In genomic region chr9:504921-505821, GRCh38 we compare ENCODE assay signal across 8 cellular contexts. TPM values are rescaled to one million over a fixed set of nuclear protein-coding genes. Genes with fewer than 3 reads are reported as not detected.
A peak's percentile ranks its signal among the peaks of the same experiment; 100 is the strongest.
DNase-seq lines count a peak whose midpoint lies in the region; ATAC-seq, FAIRE-seq and TF ChIP-seq lines count a peak whose summit lies in the region.

No MANE protein-coding gene starts in this region.

- WGBS in A549 (ENCODE audit: missing lambda C conversion rate) = 23% methylated on average over 23 of the region's 94 CpGs

- peaks cover 6 to 7% of the 10 kb centered on the region in 2 donors for H3K4me1 Mint-ChIP-seq in natural killer cell treated with Interleukin-12 subunit alpha and Interleukin-12 subunit beta and Interleukin-15 and Interleukin-18, amount 100 ng/mL, for 72 hours (ENCODE audit: low read depth in 2 of 2)

- TF ChIP-seq RAD21 in A549 (conservative IDR thresholded peaks at IDR 0.05 in 1 of 2, IDR thresholded peaks at IDR 0.05 in 1 of 2) = no peak

- peaks cover 16% of the 10 kb centered on the region for H3K4me1 ChIP-seq in A549

- CTCF ChIA-PET in A549 (lab: Yijun Ruan, JAX) = interaction anchor here (0.6 to 1.5 kb wide), 15 partner anchors 9 to 321 kb away, joined by 3 to 5 read pairs (median 3); no protein-coding TSS in a partner anchor

- TF ChIP-seq EP300 in A549 (IDR thresholded peaks at IDR 0.05) = no peak

- ATAC-seq in A549 (peak; percentile 62 to 66), GM18907 (IDR thresholded peaks at IDR 0.05; ENCODE audit: unreplicated experiment) (peak; percentile 46), HG03139 (IDR thresholded peaks at IDR 0.05; ENCODE audit: unreplicated experiment) (peak; percentile 19)
- peak; percentile 1 to 43 for ATAC-seq in natural killer cell treated with Interleukin-12 subunit alpha and Interleukin-12 subunit beta and Interleukin-15 and Interleukin-18, amount 100 ng/mL, for 72 hours

- H3K4me3 ChIP-seq in A549 (peak overlapping the region; percentile 73), fibroblast of the aortic adventitia (ENCODE audit: low read depth, low read length) (peak overlapping the region; percentile 64)

- POLR2A ChIA-PET in A549 (lab: Yijun Ruan, JAX) = interaction anchor here (1.0 to 1.4 kb wide), 5 partner anchors 12 to 118 kb away, joined by 3 to 9 read pairs (median 3); no protein-coding TSS in a partner anchor

- H3K9me3 ChIP-seq in A549 = no peaks in the 10 kb centered on the region

- no peak for FAIRE-seq in A549 (lab: Jason Lieb, UNC)

- peak overlapping the region; percentile 91 for H3K4me2 ChIP-seq in A549

- peaks cover 28 to 33% of the 10 kb centered on the region in 2 donors for H3K27me3 Mint-ChIP-seq in natural killer cell treated with Interleukin-12 subunit alpha and Interleukin-12 subunit beta and Interleukin-15 and Interleukin-18, amount 100 ng/mL, for 72 hours

- peak overlapping the region; percentile 42 for H3K4me3 Mint-ChIP-seq in natural killer cell treated with Interleukin-12 subunit alpha and Interleukin-12 subunit beta and Interleukin-15 and Interleukin-18, amount 100 ng/mL, for 72 hours

- no peaks in the 10 kb centered on the region for H3K9me3 Mint-ChIP-seq in natural killer cell treated with Interleukin-12 subunit alpha and Interleukin-12 subunit beta and Interleukin-15 and Interleukin-18, amount 100 ng/mL, for 72 hours

- H3K27ac ChIP-seq in A549 = peak overlapping the region; percentile 86 to 91

- DNase-seq in A549 (ENCODE audit: low read depth in 1 of 2, low spot score in 1 of 2) = peak; percentile 26 to 47
- peak; percentile 63 for DNase-seq in activated CD8-positive, alpha-beta memory T cell treated with anti-CD3 and anti-CD28 coated beads for 24 hours
- DNase-seq in fibroblast of the aortic adventitia (ENCODE audit: low read depth) = no peak
- peak; percentile 60 for DNase-seq in natural killer cell treated with Interleukin-12 subunit alpha and Interleukin-12 subunit beta and Interleukin-15 and Interleukin-18, amount 100 ng/mL, for 72 hours (ENCODE audit: low spot score)
- no peak for DNase-seq in HCEC 1CT
- no peak for DNase-seq in NAMALWA (ENCODE audit: low spot score)

- TF ChIP-seq CTCF in A549 (IDR thresholded peaks at IDR 0.05) (no peak), fibroblast of the aortic adventitia (IDR thresholded peaks at IDR 0.05; ENCODE audit: insufficient read depth, low read length) (no peak)

- H3K27ac Mint-ChIP-seq in natural killer cell treated with Interleukin-12 subunit alpha and Interleukin-12 subunit beta and Interleukin-15 and Interleukin-18, amount 100 ng/mL, for 72 hours = no peak overlapping the region

- peak; percentile 21; the same call in 1 of the 2 replicates for TF ChIP-seq POLR2A in A549 (IDR thresholded peaks at IDR 0.05; ENCODE audit: low read length)

- no peaks in the 10 kb centered on the region for H3K36me3 Mint-ChIP-seq in natural killer cell treated with Interleukin-12 subunit alpha and Interleukin-12 subunit beta and Interleukin-15 and Interleukin-18, amount 100 ng/mL, for 72 hours

TF ChIP-seq in A549, 52 proteins besides CTCF, POLR2A, EP300 and RAD21:
- TF ChIP-seq, protein P1, sequence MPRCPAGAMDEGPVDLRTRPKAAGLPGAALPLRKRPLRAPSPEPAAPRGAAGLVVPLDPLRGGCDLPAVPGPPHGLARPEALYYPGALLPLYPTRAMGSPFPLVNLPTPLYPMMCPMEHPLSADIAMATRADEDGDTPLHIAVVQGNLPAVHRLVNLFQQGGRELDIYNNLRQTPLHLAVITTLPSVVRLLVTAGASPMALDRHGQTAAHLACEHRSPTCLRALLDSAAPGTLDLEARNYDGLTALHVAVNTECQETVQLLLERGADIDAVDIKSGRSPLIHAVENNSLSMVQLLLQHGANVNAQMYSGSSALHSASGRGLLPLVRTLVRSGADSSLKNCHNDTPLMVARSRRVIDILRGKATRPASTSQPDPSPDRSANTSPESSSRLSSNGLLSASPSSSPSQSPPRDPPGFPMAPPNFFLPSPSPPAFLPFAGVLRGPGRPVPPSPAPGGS (IDR thresholded peaks at IDR 0.05) = 0 out of 3 replicates have a peak, but pooled peaks have one; percentile 5
- peak; percentile 84 for TF ChIP-seq MAX (IDR thresholded peaks at IDR 0.05)
- TF ChIP-seq SMC3 (IDR thresholded peaks at IDR 0.05) = peak; percentile 6; the same call in 1 of the 3 replicates
- peak; percentile 51; the same call in 1 of the 2 replicates for TF ChIP-seq PHF8 (IDR thresholded peaks at IDR 0.05; ENCODE audit: borderline replicate concordance, low read depth)
- TF ChIP-seq NFE2L2 (conservative IDR thresholded peaks at IDR 0.05; ENCODE audit: low read length) = no peak

RNA-seq across cellular contexts. Expression of gene KANK1, which starts 0.7 kb away (rescaled TPM):
- 21.2 and 24.2 TPM in 2 replicates for polyA plus RNA-seq in A549 (2011; rRNA removed)
- 11.9 and 12.5 TPM in 2 replicates for polyA plus RNA-seq in A549 (2012; cell fraction: cytosol; rRNA removed)
- polyA plus RNA-seq in A549 (2012; cell fraction: nucleus; rRNA removed) = 27.3 and 29.7 TPM in 2 replicates
- 12.0 to 14.9 TPM (median 14.7 TPM) in 3 replicates for polyA plus RNA-seq in A549 (2017; fragmentation: RNase III; extraction: RNeasy Plus Mini Kit Qiagen cat#74134 plus additional on column Dnase treatment)
- 38.2 and 52.2 TPM in 2 replicates for polyA minus RNA-seq in A549 (2011; rRNA and poly(A)+ RNA removed)
- total RNA-seq in fibroblast of the aortic adventitia (ENCODE audit: low replicate concordance) = 17.6 and 22.5 TPM in 2 replicates
- total RNA-seq in natural killer cell treated with Interleukin-12 subunit alpha and Interleukin-12 subunit beta and Interleukin-15 and Interleukin-18, amount 100 ng/mL, for 72 hours = 1 to 10 TPM; 2.5 to 3.5 TPM

Comparison
In these comparisons a context has a peak if more than half of its experiments do, and no peak if none do; other contexts are left out.
1. DNase-seq: peak in A549 (2 of 2), activated CD8-positive, alpha-beta memory T cell treated with anti-CD3 and anti-CD28 coated beads for 24 hours (single experiment) and natural killer cell treated with Interleukin-12 subunit alpha and Interleukin-12 subunit beta and Interleukin-15 and Interleukin-18, amount 100 ng/mL, for 72 hours (single experiment); none in fibroblast of the aortic adventitia (single experiment), HCEC 1CT (single experiment) and NAMALWA (single experiment).
2. Peak in every context shown above with its lines, with median percentiles within 50 percentile points of each other: ATAC-seq.